In genomic region chrX:5788930-5789329, GRCh38 we compare ENCODE assay signal across 33 cellular contexts.
"Had no signal": no experiment of that assay in that cellular context is flagged by ENCODE, and none has a peak within 500 bp of the region (broad histone marks: within the 10 kb centered on the region; RNA-seq: fewer than 3 reads in every experiment).

No MANE protein-coding gene starts in this region.

- H3K4me1 ChIP-seq: ascending aorta, body of pancreas had no signal

- H3K9me3 ChIP-seq: ascending aorta, body of pancreas had no signal

- H3K27ac Mint-ChIP-seq: activated B cell treated with CpG ODN at 0.5 μM for 24 hours; activated CD4-positive, alpha-beta memory T cell treated with anti-CD3 and anti-CD28 coated beads for 36 hours; activated CD4-positive, alpha-beta T cell treated with anti-CD3 and anti-CD28 coated beads, Interleukin-2, amount 10 ng/mL, durations not matched to agents 24 days and 14 days; activated CD8-positive, alpha-beta T cell treated with anti-CD3 and anti-CD28 coated beads for 36 hours; activated naive CD4-positive, alpha-beta T cell treated with anti-CD3 and anti-CD28 coated beads, Interleukin-2, amount 10 ng/mL, durations not matched to agents 7 days and 5 days; activated naive CD4-positive, alpha-beta T cell treated with anti-CD3 and anti-CD28 coated beads, Interleukin-2, amount 50 U/mL, for 24 hours; activated naive CD8-positive, alpha-beta T cell; activated naive CD8-positive, alpha-beta T cell treated with anti-CD3 and anti-CD28 coated beads, Interleukin-2, amount 10 ng/mL, durations not matched to agents 7 days and 5 days; activated naive CD8-positive, alpha-beta T cell treated with anti-CD3 and anti-CD28 coated beads, Interleukin-2, amount 50 U/mL, for 24 hours; activated T-cell treated with anti-CD3 and anti-CD28 coated beads, Interleukin-2, amount 50 U/mL, for 24 hours; activated T-helper 2 cell treated with anti-CD3 and anti-CD28 coated beads, Interferon-gamma antibody, Interleukin-2, Interleukin-4, amounts not matched to agents 10 μg/mL and 5 μg/mL and 100 μg/mL, durations not matched to agents 14 hours and 24 hours and 36 hours; T-helper 1 cell treated with Interleukin-12 subunit alpha and Interleukin-12 subunit beta and Interleukin-4 antibody, amounts not matched to agents 30 μg/mL and 1 μg/mL, for 36 hours; T-helper 2 cell treated with Interferon-gamma antibody and Interleukin-4, amounts not matched to agents 5 μg/mL and 100 μg/mL, for 36 hours had no signal

- H3K9me3 Mint-ChIP-seq: activated B cell treated with CpG ODN at 0.5 μM for 24 hours; activated CD4-positive, alpha-beta memory T cell treated with anti-CD3 and anti-CD28 coated beads for 36 hours; activated CD4-positive, alpha-beta T cell treated with anti-CD3 and anti-CD28 coated beads, Interleukin-2, amount 10 ng/mL, durations not matched to agents 24 days and 14 days; activated CD8-positive, alpha-beta T cell treated with anti-CD3 and anti-CD28 coated beads for 36 hours; activated naive CD4-positive, alpha-beta T cell treated with anti-CD3 and anti-CD28 coated beads, Interleukin-2, amount 50 U/mL, for 24 hours; activated naive CD8-positive, alpha-beta T cell treated with anti-CD3 and anti-CD28 coated beads, Interleukin-2, amount 10 ng/mL, durations not matched to agents 7 days and 5 days; activated naive CD8-positive, alpha-beta T cell treated with anti-CD3 and anti-CD28 coated beads, Interleukin-2, amount 50 U/mL, for 24 hours; T-helper 1 cell treated with Interleukin-12 subunit alpha and Interleukin-12 subunit beta and Interleukin-4 antibody, amounts not matched to agents 30 μg/mL and 1 μg/mL, for 36 hours had no signal

- ATAC-seq: activated CD8-positive, alpha-beta T cell treated with anti-CD3 and anti-CD28 coated beads for 36 hours; activated naive CD8-positive, alpha-beta T cell treated with anti-CD3 and anti-CD28 coated beads, Interleukin-2, amount 50 U/mL, for 24 hours; body of pancreas had no signal

- H3K27me3 ChIP-seq: ascending aorta, body of pancreas, brain microvascular endothelial cell, cardiac muscle cell had no signal

- H3K4me1 Mint-ChIP-seq: activated B cell treated with CpG ODN at 0.5 μM for 24 hours; activated CD4-positive, alpha-beta T cell treated with anti-CD3 and anti-CD28 coated beads, Interleukin-2, amount 10 ng/mL, durations not matched to agents 24 days and 14 days; activated naive CD4-positive, alpha-beta T cell treated with anti-CD3 and anti-CD28 coated beads, Interleukin-2, amount 10 ng/mL, durations not matched to agents 7 days and 5 days; activated naive CD4-positive, alpha-beta T cell treated with anti-CD3 and anti-CD28 coated beads, Interleukin-2, amount 50 U/mL, for 24 hours; activated naive CD8-positive, alpha-beta T cell treated with anti-CD3 and anti-CD28 coated beads, Interleukin-2, amount 10 ng/mL, durations not matched to agents 7 days and 5 days; activated naive CD8-positive, alpha-beta T cell treated with anti-CD3 and anti-CD28 coated beads, Interleukin-2, amount 50 U/mL, for 24 hours; central memory CD8-positive, alpha-beta T cell had no signal

- H3K36me3 Mint-ChIP-seq: activated CD4-positive, alpha-beta memory T cell treated with anti-CD3 and anti-CD28 coated beads for 36 hours; activated naive CD4-positive, alpha-beta T cell treated with anti-CD3 and anti-CD28 coated beads, Interleukin-2, amount 10 ng/mL, durations not matched to agents 7 days and 5 days; activated naive CD4-positive, alpha-beta T cell treated with anti-CD3 and anti-CD28 coated beads, Interleukin-2, amount 50 U/mL, for 24 hours; activated naive CD8-positive, alpha-beta T cell; activated naive CD8-positive, alpha-beta T cell treated with anti-CD3 and anti-CD28 coated beads, Interleukin-2, amount 10 ng/mL, durations not matched to agents 7 days and 5 days had no signal

- DNase-seq: activated B cell treated with CpG ODN at 0.5 μM for 24 hours; activated CD4-positive, alpha-beta memory T cell treated with anti-CD3 and anti-CD28 coated beads for 36 hours; activated CD4-positive, alpha-beta T cell treated with anti-CD3 and anti-CD28 coated beads for 4 hours; activated CD4-positive, alpha-beta T cell treated with anti-CD3 and anti-CD28 coated beads, Interleukin-2, amount 10 ng/mL, durations not matched to agents 24 days and 14 days; activated CD4-positive, alpha-beta T cell treated with anti-CD3 and anti-CD28 coated beads, Interleukin-2, amount 50 U/mL, for 1 hour; activated CD4-positive, alpha-beta T cell treated with anti-CD3 and anti-CD28 coated beads, Interleukin-2, amount 50 U/mL, for 4 hours; activated CD4-positive, CD25-positive, alpha-beta regulatory T cell treated with anti-CD3 and anti-CD28 coated beads, Interleukin-2, amount 50 U/mL, for 72 hours; activated CD8-positive, alpha-beta memory T cell treated with anti-CD3 and anti-CD28 coated beads, Interleukin-2, amount 50 U/mL, for 48 hours; activated CD8-positive, alpha-beta T cell treated with anti-CD3 and anti-CD28 coated beads for 36 hours; activated effector memory CD4-positive, alpha-beta T cell treated with Interleukin-2 at 50 U/mL for 16 hours; activated gamma-delta T cell; activated naive CD4-positive, alpha-beta T cell treated with anti-CD3 and anti-CD28 coated beads, Interleukin-2, amount 10 ng/mL, durations not matched to agents 7 days and 5 days; activated naive CD4-positive, alpha-beta T cell treated with Interleukin-2 at 50 U/mL for 16 hours; activated naive CD8-positive, alpha-beta T cell treated with anti-CD3 and anti-CD28 coated beads, Interleukin-2, amount 10 ng/mL, durations not matched to agents 7 days and 5 days; activated naive CD8-positive, alpha-beta T cell treated with anti-CD3 and anti-CD28 coated beads, Interleukin-2, amount 50 U/mL, for 24 hours; activated T-cell treated with anti-CD3 and anti-CD28 coated beads, Interleukin-2, amount 50 U/mL, for 24 hours; activated T-cell treated with anti-CD3 and anti-CD28 coated beads, Interleukin-2, amount 50 U/mL, for 48 hours; body of pancreas; brain microvascular endothelial cell; caudate nucleus; cerebellar nuclear complex; T-helper 1 cell; T-helper 2 cell; T-helper 9 cell had no signal

- H3K4me3 ChIP-seq: ascending aorta, body of pancreas, cardiac muscle cell had no signal

- H3K27ac ChIP-seq: ascending aorta, body of pancreas, brain microvascular endothelial cell, cardiac muscle cell, VCaP had no signal

- H3K4me3 Mint-ChIP-seq: activated B cell treated with CpG ODN at 0.5 μM for 24 hours; activated CD4-positive, alpha-beta memory T cell treated with anti-CD3 and anti-CD28 coated beads for 36 hours; activated CD4-positive, alpha-beta T cell treated with anti-CD3 and anti-CD28 coated beads, Interleukin-2, amount 10 ng/mL, durations not matched to agents 24 days and 14 days; activated CD8-positive, alpha-beta T cell treated with anti-CD3 and anti-CD28 coated beads for 36 hours; activated naive CD4-positive, alpha-beta T cell treated with anti-CD3 and anti-CD28 coated beads, Interleukin-2, amount 10 ng/mL, durations not matched to agents 7 days and 5 days; activated naive CD4-positive, alpha-beta T cell treated with anti-CD3 and anti-CD28 coated beads, Interleukin-2, amount 50 U/mL, for 24 hours; activated naive CD8-positive, alpha-beta T cell; activated naive CD8-positive, alpha-beta T cell treated with anti-CD3 and anti-CD28 coated beads, Interleukin-2, amount 10 ng/mL, durations not matched to agents 7 days and 5 days; activated naive CD8-positive, alpha-beta T cell treated with anti-CD3 and anti-CD28 coated beads, Interleukin-2, amount 50 U/mL, for 24 hours; activated T-cell treated with anti-CD3 and anti-CD28 coated beads, Interleukin-2, amount 50 U/mL, for 24 hours; central memory CD8-positive, alpha-beta T cell; T-helper 1 cell treated with Interleukin-12 subunit alpha and Interleukin-12 subunit beta and Interleukin-4 antibody, amounts not matched to agents 30 μg/mL and 1 μg/mL, for 36 hours; T-helper 2 cell treated with Interferon-gamma antibody and Interleukin-4, amounts not matched to agents 5 μg/mL and 100 μg/mL, for 36 hours had no signal

- H3K27me3 Mint-ChIP-seq: activated B cell treated with CpG ODN at 0.5 μM for 24 hours; activated CD4-positive, alpha-beta memory T cell treated with anti-CD3 and anti-CD28 coated beads for 36 hours; activated CD4-positive, alpha-beta T cell treated with anti-CD3 and anti-CD28 coated beads, Interleukin-2, amount 10 ng/mL, durations not matched to agents 24 days and 14 days; activated CD8-positive, alpha-beta T cell treated with anti-CD3 and anti-CD28 coated beads for 36 hours; activated naive CD4-positive, alpha-beta T cell treated with anti-CD3 and anti-CD28 coated beads, Interleukin-2, amount 10 ng/mL, durations not matched to agents 7 days and 5 days; activated naive CD4-positive, alpha-beta T cell treated with anti-CD3 and anti-CD28 coated beads, Interleukin-2, amount 50 U/mL, for 24 hours; activated naive CD8-positive, alpha-beta T cell; activated naive CD8-positive, alpha-beta T cell treated with anti-CD3 and anti-CD28 coated beads, Interleukin-2, amount 10 ng/mL, durations not matched to agents 7 days and 5 days; activated naive CD8-positive, alpha-beta T cell treated with anti-CD3 and anti-CD28 coated beads, Interleukin-2, amount 50 U/mL, for 24 hours; activated T-cell treated with anti-CD3 and anti-CD28 coated beads, Interleukin-2, amount 50 U/mL, for 24 hours; central memory CD8-positive, alpha-beta T cell had no signal

- H3K36me3 ChIP-seq: ascending aorta, brain microvascular endothelial cell, cardiac muscle cell had no signal
